ENCODE assay signal across 1 cellular context in genomic region chr10:9824546-9825164, GRCh38.
TF ChIP-seq lines count a peak whose summit lies in the region.

No MANE protein-coding gene starts in this region.

TF ChIP-seq in GM12891, 5 proteins besides CTCF, POLR2A, EP300 and RAD21:
- TF ChIP-seq PAX5 (IDR thresholded peaks at IDR 0.05; ENCODE audit: insufficient read depth, low read length, severe bottlenecking) (no peak), POU2F2 (IDR thresholded peaks at IDR 0.05; ENCODE audit: low read depth, low read length) (peak; percentile 56)
